ENCODE assay signal across 11 cellular contexts in the genomic region with DNA sequence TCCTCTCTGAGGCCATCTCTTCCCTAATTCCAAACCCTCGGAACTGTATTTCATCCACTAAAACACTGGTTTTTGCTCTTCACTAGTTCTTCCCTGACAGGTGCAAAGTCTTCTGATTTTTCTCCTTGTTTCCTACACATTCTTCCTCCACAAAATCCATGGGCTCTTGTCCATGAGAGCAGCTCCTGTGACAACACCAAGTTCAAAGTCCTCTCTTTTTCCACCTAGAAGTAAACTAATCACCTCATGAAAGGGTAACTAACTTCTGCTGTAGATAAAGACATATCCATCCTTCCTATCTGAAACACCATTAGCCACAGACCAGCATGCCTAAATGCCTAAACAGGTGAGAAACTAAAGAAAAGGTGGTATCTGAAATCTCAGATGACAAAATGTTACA. TPM values are rescaled to one million over a fixed set of nuclear protein-coding genes. Genes with fewer than 3 reads are reported as not detected.
DNase-seq lines count a peak whose midpoint lies in the region; ATAC-seq and TF ChIP-seq lines count a peak whose summit lies in the region.
"Had no signal": no experiment of that assay in that cellular context is flagged by ENCODE, and none has a peak within 500 bp of the region (broad histone marks: within the 10 kb centered on the region; RNA-seq: fewer than 3 reads in every experiment).

No MANE protein-coding gene starts in this region.

- peaks cover 10 to 37% of the 10 kb centered on the region in 2 donors for H3K36me3 Mint-ChIP-seq in CD4-positive, alpha-beta memory T cell
- H3K36me3 Mint-ChIP-seq in WTC11, result peaks cover 30% of the 10 kb centered on the region
- H3K36me3 Mint-ChIP-seq in naive thymus-derived CD8-positive, alpha-beta T cell, result peaks cover 0 to 46% (median 3%) of the 10 kb centered on the region in 3 donors

- CTCF ChIA-PET in CD4-positive, alpha-beta memory T cell (lab: Charles Lee; ENCODE audit: partially characterized antibody), result no interaction called here
- CTCF ChIA-PET in WTC11 (lab: Charles Lee), result no interaction called here

- in situ Hi-C loops in ACHN (cut with HindIII; ENCODE audit: low pct_ligation_motif_present, low pct_unique_long_range_greater_than_20kb, low sequenced_read_pairs), result no loop called here

- H3K9me3 ChIP-seq in CD4-positive, alpha-beta memory T cell (ENCODE audit: control insufficient read depth in 1 of 2, low read length in 2 of 2), result no peaks in the 10 kb centered on the region
- H3K9me3 ChIP-seq: SK-N-SH had no signal

- H3K9me3 Mint-ChIP-seq in CD4-positive, alpha-beta memory T cell, result peaks cover 0 to 2% (median 0%) of the 10 kb centered on the region in 8 donors
- H3K9me3 Mint-ChIP-seq in WTC11, result no peaks in the 10 kb centered on the region
- no peaks in the 10 kb centered on the region for H3K9me3 Mint-ChIP-seq in naive thymus-derived CD8-positive, alpha-beta T cell
- H3K9me3 Mint-ChIP-seq: dendritic cell treated with granulocyte-macrophage colony-stimulating factor and Interleukin-4, amounts not matched to agents 40 ng/mL and 50 ng/mL, for 4 days had no signal

- peaks cover 27% of the 10 kb centered on the region for H3K4me1 ChIP-seq in CD4-positive, alpha-beta memory T cell (ENCODE audit: insufficient read depth, low read length)

- H3K27ac Mint-ChIP-seq in CD4-positive, alpha-beta memory T cell, result peak overlapping the region in 5 of 7 donors; percentile 3 to 86 (median 38)
- H3K27ac Mint-ChIP-seq in WTC11, result peak overlapping the region; percentile 50
- H3K27ac Mint-ChIP-seq in naive thymus-derived CD8-positive, alpha-beta T cell, result peak overlapping the region in 6 of 10 donors; percentile 0 to 90 (median 32)
- H3K27ac Mint-ChIP-seq: dendritic cell treated with granulocyte-macrophage colony-stimulating factor and Interleukin-4, amounts not matched to agents 40 ng/mL and 50 ng/mL, for 4 days had no signal

- no peak for DNase-seq in CD4-positive, alpha-beta memory T cell
- no peak for DNase-seq in WTC11 (ENCODE audit: low spot score)
- DNase-seq in naive thymus-derived CD8-positive, alpha-beta T cell, result no peak
- no peak for DNase-seq in AG08395 (ENCODE audit: low spot score)
- DNase-seq in GDM1 (lab: John Stamatoyannopoulos, UW), result no peak
- DNase-seq in ACHN, result no peak
- DNase-seq: activated CD8-positive, alpha-beta memory T cell treated with anti-CD3 and anti-CD28 coated beads for 24 hours; activated effector memory CD4-positive, alpha-beta T cell treated with Interleukin-2 at 50 U/mL for 16 hours; NCI-H1930; SK-N-SH had no signal

- POLR2A ChIA-PET in CD4-positive, alpha-beta memory T cell (lab: Charles Lee; ENCODE audit: partially characterized antibody), result no interaction called here
- POLR2A ChIA-PET in WTC11 (lab: Charles Lee), result no interaction called here
- POLR2A ChIA-PET in naive thymus-derived CD8-positive, alpha-beta T cell (lab: Charles Lee), result no interaction called here

- no peak for ATAC-seq in WTC11
- ATAC-seq in naive thymus-derived CD8-positive, alpha-beta T cell, result no peak

- peaks cover 1% of the 10 kb centered on the region for H3K36me3 ChIP-seq in CD4-positive, alpha-beta memory T cell (ENCODE audit: insufficient read depth, low read length)

- no peaks in the 10 kb centered on the region for H3K27me3 ChIP-seq in CD4-positive, alpha-beta memory T cell (ENCODE audit: insufficient read depth, low read length)

- peaks cover 30 to 62% (median 46%) of the 10 kb centered on the region in 4 donors for H3K4me1 Mint-ChIP-seq in CD4-positive, alpha-beta memory T cell
- H3K4me1 Mint-ChIP-seq in WTC11, result peaks cover 21% of the 10 kb centered on the region
- peaks cover 32 to 58% (median 55%) of the 10 kb centered on the region in 4 donors for H3K4me1 Mint-ChIP-seq in naive thymus-derived CD8-positive, alpha-beta T cell

- peak overlapping the region in 5 of 8 donors; percentile 0 to 97 (median 17) for H3K4me3 Mint-ChIP-seq in CD4-positive, alpha-beta memory T cell
- H3K4me3 Mint-ChIP-seq in WTC11, result no peak overlapping the region
- peak overlapping the region in 6 of 10 donors; percentile 7 to 98 (median 60) for H3K4me3 Mint-ChIP-seq in naive thymus-derived CD8-positive, alpha-beta T cell
- H3K4me3 Mint-ChIP-seq: dendritic cell treated with granulocyte-macrophage colony-stimulating factor and Interleukin-4, amounts not matched to agents 40 ng/mL and 50 ng/mL, for 4 days had no signal

- no peak overlapping the region for H3K27ac ChIP-seq in CD4-positive, alpha-beta memory T cell (ENCODE audit: low read depth, low read length)

- no peak for TF ChIP-seq CTCF in WTC11 (IDR thresholded peaks at IDR 0.05)

- intact Hi-C loops in CD4-positive, alpha-beta memory T cell (cut with micrococcal nuclease), result no loop called here

- no peaks in the 10 kb centered on the region for H3K27me3 Mint-ChIP-seq in CD4-positive, alpha-beta memory T cell
- H3K27me3 Mint-ChIP-seq in WTC11 (ENCODE audit: low read depth), result no peaks in the 10 kb centered on the region
- no peaks in the 10 kb centered on the region for H3K27me3 Mint-ChIP-seq in naive thymus-derived CD8-positive, alpha-beta T cell
- H3K27me3 Mint-ChIP-seq: dendritic cell treated with granulocyte-macrophage colony-stimulating factor and Interleukin-4, amounts not matched to agents 40 ng/mL and 50 ng/mL, for 4 days had no signal

- no peak overlapping the region for H3K4me3 ChIP-seq in CD4-positive, alpha-beta memory T cell (ENCODE audit: low read length in 2 of 2)

TF ChIP-seq in WTC11, 78 proteins besides CTCF, POLR2A, EP300 and RAD21 (continues in another document):
- TF ChIP-seq ATF1 (CRISPR knock-in tag; IDR thresholded peaks at IDR 0.05), result no peak
- no peak for TF ChIP-seq FOXK1 (CRISPR knock-in tag; IDR thresholded peaks at IDR 0.05)
- no peak for TF ChIP-seq ZBTB43 (CRISPR knock-in tag; IDR thresholded peaks at IDR 0.05)
- no peak for TF ChIP-seq TP53 (CRISPR knock-in tag; IDR thresholded peaks at IDR 0.05)
- TF ChIP-seq ZNF512 (CRISPR knock-in tag; IDR thresholded peaks at IDR 0.05; ENCODE audit: borderline replicate concordance), result no peak
- TF ChIP-seq ZNF416 (CRISPR knock-in tag; IDR thresholded peaks at IDR 0.05), result no peak
- TF ChIP-seq, protein P1, sequence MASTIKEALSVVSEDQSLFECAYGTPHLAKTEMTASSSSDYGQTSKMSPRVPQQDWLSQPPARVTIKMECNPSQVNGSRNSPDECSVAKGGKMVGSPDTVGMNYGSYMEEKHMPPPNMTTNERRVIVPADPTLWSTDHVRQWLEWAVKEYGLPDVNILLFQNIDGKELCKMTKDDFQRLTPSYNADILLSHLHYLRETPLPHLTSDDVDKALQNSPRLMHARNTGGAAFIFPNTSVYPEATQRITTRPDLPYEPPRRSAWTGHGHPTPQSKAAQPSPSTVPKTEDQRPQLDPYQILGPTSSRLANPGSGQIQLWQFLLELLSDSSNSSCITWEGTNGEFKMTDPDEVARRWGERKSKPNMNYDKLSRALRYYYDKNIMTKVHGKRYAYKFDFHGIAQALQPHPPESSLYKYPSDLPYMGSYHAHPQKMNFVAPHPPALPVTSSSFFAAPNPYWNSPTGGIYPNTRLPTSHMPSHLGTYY (CRISPR knock-in tag; IDR thresholded peaks at IDR 0.05), result no peak

RNA-seq across cellular contexts. Expression of gene PIP4K2B, which starts 2.9 kb away (rescaled TPM):
- total RNA-seq in CD4-positive, alpha-beta memory T cell, result 10 to 100 TPM; 55.9 to 66.3 TPM
- polyA plus RNA-seq in CD4-positive, alpha-beta memory T cell, result 10 to 100 TPM; 10.2 to 16.6 TPM
- total RNA-seq in WTC11 (2021), result 54.0 to 61.9 TPM (median 57.3 TPM) in 3 replicates
- total RNA-seq in naive thymus-derived CD8-positive, alpha-beta T cell, result 10 to 100 TPM; 58.2 to 64.2 TPM
- polyA plus RNA-seq in naive thymus-derived CD8-positive, alpha-beta T cell, result 10 to 100 TPM; 11.8 to 17.8 (median 16.5) TPM

RNA-seq across cellular contexts. Expression of gene CWC25, which starts 28.7 kb away (rescaled TPM):
- 10 to 100 TPM; 44.4 to 46.8 TPM for total RNA-seq in CD4-positive, alpha-beta memory T cell
- polyA plus RNA-seq in CD4-positive, alpha-beta memory T cell, result 1 to 10 TPM; 4.3 to 9.6 TPM
- 16.1 to 17.3 TPM (median 17.1 TPM) in 3 replicates for total RNA-seq in WTC11 (2021)
- 10 to 100 TPM; 36.1 to 41.3 TPM for total RNA-seq in naive thymus-derived CD8-positive, alpha-beta T cell
- 1 to 10 TPM; 6.3 to 7.4 (median 6.4) TPM for polyA plus RNA-seq in naive thymus-derived CD8-positive, alpha-beta T cell

RNA-seq across cellular contexts. Expression of gene PSMB3, which starts 43.9 kb away (rescaled TPM):
- 10 to 100 TPM; 93.5 to 99.0 TPM for total RNA-seq in CD4-positive, alpha-beta memory T cell
- 100 to 1,000 TPM; 391 to 517 TPM for polyA plus RNA-seq in CD4-positive, alpha-beta memory T cell
- total RNA-seq in WTC11 (2021), result 266 to 273 TPM (median 266 TPM) in 3 replicates
- total RNA-seq in naive thymus-derived CD8-positive, alpha-beta T cell, result 10 to 100 TPM; 94.1 to 96.4 TPM
- polyA plus RNA-seq in naive thymus-derived CD8-positive, alpha-beta T cell, result 100 to 1,000 TPM; 338 to 361 (median 349) TPM

RNA-seq across cellular contexts. Expression of gene PCGF2, which starts 48.3 kb away (rescaled TPM):
- total RNA-seq in CD4-positive, alpha-beta memory T cell, result not detected
- not detected for polyA plus RNA-seq in CD4-positive, alpha-beta memory T cell
- 102 to 111 TPM (median 104 TPM) in 3 replicates for total RNA-seq in WTC11 (2021)
- total RNA-seq in naive thymus-derived CD8-positive, alpha-beta T cell, result not detected
- under 1 TPM in 1 of 3 donors, not detected in 2; 0.08 TPM for polyA plus RNA-seq in naive thymus-derived CD8-positive, alpha-beta T cell

RNA-seq across cellular contexts. Expression of gene RPL23, which starts 57.1 kb away (rescaled TPM):
- 1,000 to 10,000 TPM; 1,511 to 1,572 TPM for total RNA-seq in CD4-positive, alpha-beta memory T cell
- polyA plus RNA-seq in CD4-positive, alpha-beta memory T cell, result 1,000 to 10,000 TPM in 1 of 2 donors, 100 to 1,000 TPM in 1; 728 to 1,314 TPM
- 1,832 to 2,028 TPM (median 1,945 TPM) in 3 replicates for total RNA-seq in WTC11 (2021)
- total RNA-seq in naive thymus-derived CD8-positive, alpha-beta T cell, result 1,000 to 10,000 TPM; 1,755 to 1,793 TPM
- polyA plus RNA-seq in naive thymus-derived CD8-positive, alpha-beta T cell, result 1,000 to 10,000 TPM; 1,506 to 1,897 (median 1,688) TPM
